In genomic region chr4:125392683-125393082, GRCh38 we compare ENCODE assay signal across 22 cellular contexts.
DNase-seq lines count a peak whose midpoint lies in the region; ATAC-seq and TF ChIP-seq lines count a peak whose summit lies in the region.
"Had no signal": no experiment of that assay in that cellular context is flagged by ENCODE, and none has a peak within 500 bp of the region (broad histone marks: within the 10 kb centered on the region; RNA-seq: fewer than 3 reads in every experiment).

No MANE protein-coding gene starts in this region.

- H2BK120ac ChIP-seq in IMR-90 (ENCODE audit: low read depth, low read length) = peak overlapping the region; percentile 74

- no peaks in the 10 kb centered on the region for H4K20me1 ChIP-seq in IMR-90 (ENCODE audit: insufficient read depth, low read length)
- H4K20me1 ChIP-seq in osteoblast (ENCODE audit: insufficient read depth, low read length) = no peaks in the 10 kb centered on the region

- DNase-seq in A673 (ENCODE audit: low spot score) (no peak), IMR-90 (no peak), chondrocyte (ENCODE audit: low spot score) (no peak), osteoblast (ENCODE audit: insufficient read length, low spot score, missing footprints) (no peak), SHP77 treated with DMSO at 0.1 percent for 48 hours (lab: John Stamatoyannopoulos, UW) (no peak), NOMO-1 (lab: John Stamatoyannopoulos, UW; ENCODE audit: unreplicated experiment in 2 of 2) (no peak)
- DNase-seq in activated naive CD8-positive, alpha-beta T cell treated with anti-CD3 and anti-CD28 coated beads, Interleukin-2, amount 50 U/mL, for 24 hours = no peak
- DNase-seq: C1 segment of cervical spinal cord; CD4-positive, alpha-beta memory T cell; COR-L47; DMS53; GOT3; NCI-H1048; NCI-H1417; NCI-H1694; NCI-H2029 treated with DMSO at 0.1 percent for 48 hours; NCI-H2227 treated with DMSO at 0.1 percent for 48 hours; NCI-H526 treated with DMSO at 0.1 percent for 48 hours; SHP77 had no signal

- H2AFZ ChIP-seq in IMR-90 (replicated peaks; ENCODE audit: low read length, poor library complexity) = no peak overlapping the region
- no peak overlapping the region for H2AFZ ChIP-seq in osteoblast (ENCODE audit: low read length)

- H3K79me2 ChIP-seq in osteoblast (ENCODE audit: insufficient read depth, low read length) = no peaks in the 10 kb centered on the region

- H4K91ac ChIP-seq in IMR-90 (ENCODE audit: insufficient read depth, low read depth, low read length) = no peak overlapping the region

- H3K4ac ChIP-seq in IMR-90 (ENCODE audit: low read depth, low read length) = peak overlapping the region; percentile 82

- peak overlapping the region; percentile 49; the same call in 1 of the 2 replicates for H4K5ac ChIP-seq in IMR-90 (ENCODE audit: low read depth, low read length)

- H3K79me1 ChIP-seq in IMR-90 (ENCODE audit: low read depth in 1 of 2, low read length in 2 of 2) = peaks cover 19% of the 10 kb centered on the region in 2 experiments

- H3K27ac ChIP-seq in A673 (ENCODE audit: low read depth, low read length, poor library complexity, severe bottlenecking) (peak overlapping the region; percentile 19), IMR-90 (ENCODE audit: insufficient read depth, low read length) (no peak overlapping the region), osteoblast (ENCODE audit: low read depth, low read length) (no peak overlapping the region)
- H3K27ac ChIP-seq: RWPE1 had no signal

- H3K9ac ChIP-seq in IMR-90 (ENCODE audit: low read depth, low read length) = no peak overlapping the region; the same call in 1 of the 2 replicates

- no peak overlapping the region for H2AK9ac ChIP-seq in IMR-90 (replicated peaks; ENCODE audit: low read depth, low read length, poor library complexity)

- H3K4me2 ChIP-seq in IMR-90 (ENCODE audit: low read depth, low read length) = peak overlapping the region; percentile 29; the same call in 1 of the 2 replicates
- peak overlapping the region; percentile 20 for H3K4me2 ChIP-seq in osteoblast (ENCODE audit: insufficient read depth, low read length)

- TF ChIP-seq RAD21 in IMR-90 (IDR thresholded peaks at IDR 0.05; ENCODE audit: low read length) = no peak

- ATAC-seq in IMR-90 (ENCODE audit: low read depth) (no peak), GM18861 (IDR thresholded peaks at IDR 0.05; ENCODE audit: unreplicated experiment) (no peak)
- no peak for ATAC-seq in activated naive CD8-positive, alpha-beta T cell treated with anti-CD3 and anti-CD28 coated beads, Interleukin-2, amount 50 U/mL, for 24 hours

- peak overlapping the region; percentile 24 for H3K27ac Mint-ChIP-seq in chondrocyte (ENCODE audit: unreplicated experiment)
- no peak overlapping the region for H3K27ac Mint-ChIP-seq in activated naive CD8-positive, alpha-beta T cell treated with anti-CD3 and anti-CD28 coated beads, Interleukin-2, amount 50 U/mL, for 24 hours
- H3K27ac Mint-ChIP-seq: CD4-positive, alpha-beta memory T cell had no signal

- TF ChIP-seq POLR2A in IMR-90 (IDR thresholded peaks at IDR 0.05; ENCODE audit: low read depth, low read length) = no peak

- peak overlapping the region; percentile 59; the same call in 1 of the 3 replicates for H2BK15ac ChIP-seq in IMR-90 (ENCODE audit: low read depth, low read length)

- H3K36me3 Mint-ChIP-seq in chondrocyte (ENCODE audit: low read depth) = peaks cover 4% of the 10 kb centered on the region
- no peaks in the 10 kb centered on the region for H3K36me3 Mint-ChIP-seq in activated naive CD8-positive, alpha-beta T cell treated with anti-CD3 and anti-CD28 coated beads, Interleukin-2, amount 50 U/mL, for 24 hours (ENCODE audit: low read depth)
- H3K36me3 Mint-ChIP-seq: CD4-positive, alpha-beta memory T cell had no signal

- peak overlapping the region in 1 of 2 experiments; percentile 48; a peak in 1 of 4 replicates for H4K8ac ChIP-seq in IMR-90 (ENCODE audit: low read depth in 2 of 2, low read length in 2 of 2)

- CTCF ChIA-PET in A673 (lab: Charles Lee) = no interaction called here
- CTCF ChIA-PET in IMR-90 (lab: Yijun Ruan, JAX) = no interaction called here

- H3K27me3 ChIP-seq in A673 (replicated peaks; ENCODE audit: insufficient read depth, low read depth, low read length, poor library complexity) = no peaks in the 10 kb centered on the region
- no peaks in the 10 kb centered on the region for H3K27me3 ChIP-seq in IMR-90 (ENCODE audit: control insufficient read depth, insufficient read depth, low read length)
- no peaks in the 10 kb centered on the region for H3K27me3 ChIP-seq in osteoblast (ENCODE audit: insufficient read depth, low read length)

- no TSS peak for BruUV-seq in A673 (replicated peaks; lab: Mats Ljungman, UMichigan)
- BruUV-seq in IMR-90 (replicated peaks; lab: Mats Ljungman, UMichigan) = no TSS peak

- H3K14ac ChIP-seq in IMR-90 (replicated peaks; ENCODE audit: low read depth, low read length) = 0 out of 2 replicates have a peak overlapping the region, but pooled peaks have one; percentile 24

- H3K4me3 ChIP-seq in A673 (ENCODE audit: low read depth, low read length, poor library complexity, severe bottlenecking) (no peak overlapping the region), IMR-90 (ENCODE audit: insufficient read depth, low read depth, low read length) (no peak overlapping the region), osteoblast (ENCODE audit: insufficient read depth, low read length) (no peak overlapping the region)
- H3K4me3 ChIP-seq: HAP-1 had no signal

- H3K4me1 Mint-ChIP-seq in chondrocyte (ENCODE audit: low read depth) = peaks cover 63% of the 10 kb centered on the region
- no peaks in the 10 kb centered on the region for H3K4me1 Mint-ChIP-seq in activated naive CD8-positive, alpha-beta T cell treated with anti-CD3 and anti-CD28 coated beads, Interleukin-2, amount 50 U/mL, for 24 hours
- H3K4me1 Mint-ChIP-seq: CD4-positive, alpha-beta memory T cell had no signal

- H3K36me3 ChIP-seq in A673 (ENCODE audit: insufficient read depth, low read length, poor library complexity, severe bottlenecking) = no peaks in the 10 kb centered on the region
- H3K36me3 ChIP-seq in IMR-90 (ENCODE audit: control insufficient read depth, insufficient read depth, low read length) = no peaks in the 10 kb centered on the region
- H3K36me3 ChIP-seq in osteoblast (ENCODE audit: insufficient read depth, low read length) = no peaks in the 10 kb centered on the region
- H3K36me3 ChIP-seq: HAP-1 had no signal

- H2AK5ac ChIP-seq in IMR-90 (ENCODE audit: low read depth, low read length) = peak overlapping the region; percentile 67; the same call in 1 of the 2 replicates

- intact Hi-C loops in A673 (cut with micrococcal nuclease; ENCODE audit: unreplicated experiment) (no loop called here), IMR-90 (cut with micrococcal nuclease) (no loop called here)

- TF ChIP-seq CTCF in A673 (conservative IDR thresholded peaks at IDR 0.05; ENCODE audit: low read depth, low read length) (no peak), IMR-90 (conservative IDR thresholded peaks at IDR 0.05; ENCODE audit: low read depth, low read length) (no peak), chondrocyte (IDR thresholded peaks at IDR 0.05) (no peak), osteoblast (IDR thresholded peaks at IDR 0.05; ENCODE audit: extremely low read depth, low read depth, low read length) (no peak)

- peaks cover 2% of the 10 kb centered on the region; the same call in 1 of the 2 replicates for H3K9me1 ChIP-seq in IMR-90 (ENCODE audit: insufficient read depth, low read length)

- no peaks in the 10 kb centered on the region for H3K9me3 ChIP-seq in A673 (ENCODE audit: low read depth, low read length, poor library complexity, severe bottlenecking)
- no peaks in the 10 kb centered on the region for H3K9me3 ChIP-seq in IMR-90 (ENCODE audit: control insufficient read depth, insufficient read depth, low read length)
- no peaks in the 10 kb centered on the region for H3K9me3 ChIP-seq in osteoblast (ENCODE audit: low read depth, low read length)
- H3K9me3 ChIP-seq: HAP-1 had no signal

- no peaks in the 10 kb centered on the region for H3K27me3 Mint-ChIP-seq in chondrocyte (ENCODE audit: low read depth)
- H3K27me3 Mint-ChIP-seq in activated naive CD8-positive, alpha-beta T cell treated with anti-CD3 and anti-CD28 coated beads, Interleukin-2, amount 50 U/mL, for 24 hours = no peaks in the 10 kb centered on the region
- H3K27me3 Mint-ChIP-seq: CD4-positive, alpha-beta memory T cell had no signal

- H2BK5ac ChIP-seq in IMR-90 (ENCODE audit: low read depth, low read length, poor library complexity, severe bottlenecking) = peak overlapping the region; percentile 58

- no peak overlapping the region for H3K4me3 Mint-ChIP-seq in chondrocyte (ENCODE audit: unreplicated experiment)
- no peak overlapping the region for H3K4me3 Mint-ChIP-seq in activated naive CD8-positive, alpha-beta T cell treated with anti-CD3 and anti-CD28 coated beads, Interleukin-2, amount 50 U/mL, for 24 hours
- H3K4me3 Mint-ChIP-seq: CD4-positive, alpha-beta memory T cell had no signal

- peaks cover 28% of the 10 kb centered on the region for H3K4me1 ChIP-seq in A673 (ENCODE audit: insufficient read depth, low read length, poor library complexity, severe bottlenecking)
- peaks cover 4% of the 10 kb centered on the region for H3K4me1 ChIP-seq in IMR-90 (ENCODE audit: control insufficient read depth, insufficient read depth, low read length)
- peaks cover 48% of the 10 kb centered on the region for H3K4me1 ChIP-seq in osteoblast (ENCODE audit: insufficient read depth, low read length)

- peak overlapping the region; percentile 66; the same call in 1 of the 2 replicates for H3K18ac ChIP-seq in IMR-90 (ENCODE audit: low read depth, low read length)

- H2BK20ac ChIP-seq in IMR-90 (ENCODE audit: low read depth, low read length) = peak overlapping the region; percentile 50

- peaks cover 7% of the 10 kb centered on the region for H3K9me3 Mint-ChIP-seq in chondrocyte (ENCODE audit: low read depth)
- H3K9me3 Mint-ChIP-seq in activated naive CD8-positive, alpha-beta T cell treated with anti-CD3 and anti-CD28 coated beads, Interleukin-2, amount 50 U/mL, for 24 hours = no peaks in the 10 kb centered on the region

- POLR2A ChIA-PET in A673 (lab: Charles Lee; ENCODE audit: low non-redundant PET) = no interaction called here
- POLR2A ChIA-PET in IMR-90 (lab: Charles Lee; ENCODE audit: unreplicated experiment) = no interaction called here

- no peak overlapping the region; the same call in 1 of the 2 replicates for H3K56ac ChIP-seq in IMR-90 (ENCODE audit: extremely low read depth, insufficient read depth, low read length)

- in situ Hi-C loops in IMR-90 (cut with MboI; ENCODE audit: low sequenced_read_pairs) = no loop called here

- H3K23ac ChIP-seq in IMR-90 (ENCODE audit: low read depth, low read length) = no peak overlapping the region

- dilution Hi-C loops in IMR-90 (cut with HindIII; ENCODE audit: low sequenced_read_pairs, unreplicated experiment) = no loop called here

- WGBS in IMR-90 (ENCODE audit: extremely low coverage in 2 of 2, insufficient read length in 1 of 2), 2 experiments = no CpG with 5 or more reads among the region's 1 CpG

TF ChIP-seq in IMR-90, 13 proteins besides CTCF, POLR2A, EP300 and RAD21 (continues in another document):
- no peak for TF ChIP-seq NFE2L2 (IDR thresholded peaks at IDR 0.05; ENCODE audit: low read depth, low read length)
